In genomic region chr12:16277585-16277984, GRCh38 we compare ENCODE assay signal across 30 cellular contexts. TPM values are rescaled to one million over a fixed set of nuclear protein-coding genes. Genes with fewer than 3 reads are reported as not detected.
"Had no signal": no experiment of that assay in that cellular context is flagged by ENCODE, and none has a peak within 500 bp of the region (broad histone marks: within the 10 kb centered on the region; RNA-seq: fewer than 3 reads in every experiment).

Gene SLC15A5, minus strand, starts transcription at chr12:16277685. Its CDS starts 0 bp downstream, at chr12:16277685.

- H3K36me3 ChIP-seq: stomach, suprapubic skin, thoracic aorta, thyroid gland, tibial artery, tibial nerve, transverse colon, upper lobe of left lung, upper lobe of right lung, uterus, vagina had no signal

- H3K27ac ChIP-seq: stomach, suprapubic skin, testis, thoracic aorta, thyroid gland, tibial artery, tibial nerve, transverse colon, upper lobe of left lung, upper lobe of right lung, uterus, vagina had no signal

- H3K27me3 ChIP-seq: stomach, suprapubic skin, testis, thyroid gland, tibial artery, transverse colon, upper lobe of left lung, upper lobe of right lung, uterus, vagina had no signal

- ATAC-seq: stimulated activated effector memory CD8-positive, alpha-beta T cell treated with anti-CD3 and anti-CD28 coated beads, Interleukin-12 subunit alpha, Interleukin-12 subunit beta, amount 100 ng/mL, for 72 hours; stimulated activated memory B cell treated with anti-CD40 and anti-IgM and Interleukin-4, amounts not matched to agents 10 μg/mL and 1 μg/mL and 100 μg/mL, for 72 hours; stimulated activated naive B cell treated with anti-CD40 and anti-IgM and Interleukin-4, amounts not matched to agents 10 μg/mL and 1 μg/mL and 100 μg/mL, for 72 hours; stimulated activated naive CD8-positive, alpha-beta T cell treated with anti-CD3 and anti-CD28 coated beads, Interleukin-15, amount 100 ng/mL, for 72 hours; stimulated activated naive CD8-positive, alpha-beta T cell treated with anti-CD3 and anti-CD28 coated beads, Interleukin-15, Interleukin-2, amounts not matched to agents 100 U/mL and 50 U/mL, for 24 hours; upper lobe of right lung had no signal

- H3K4me3 ChIP-seq: stomach, suprapubic skin, testis, thoracic aorta, thyroid gland, tibial artery, tibial nerve, transverse colon, upper lobe of left lung, upper lobe of right lung, uterus, vagina had no signal

- H3K4me1 ChIP-seq: suprapubic skin, testis, thyroid gland, tibial artery, upper lobe of left lung, upper lobe of right lung, uterus, vagina had no signal

- DNase-seq: stimulated activated CD4-positive, alpha-beta T cell treated with anti-CD3 and anti-CD28 coated beads, Interleukin-2, amount 100 ng/mL, for 48 hours; stimulated activated CD4-positive, alpha-beta T cell treated with anti-CD3 and anti-CD28 coated beads, Interleukin-4, amount 100 ng/mL, for 1 hour; stimulated activated CD4-positive, alpha-beta T cell treated with anti-CD3 and anti-CD28 coated beads, Interleukin-4, amount 100 ng/mL, for 24 hours; stimulated activated CD4-positive, alpha-beta T cell treated with anti-CD3 and anti-CD28 coated beads, Interleukin-4, amount 100 ng/mL, for 4 hours; stimulated activated CD8-positive, alpha-beta memory T cell treated with anti-CD3 and anti-CD28 coated beads, Interleukin-4, amount 100 ng/mL, for 48 hours; stimulated activated naive B cell treated with anti-CD40 and anti-IgM and Interleukin-4, amounts not matched to agents 10 μg/mL and 1 μg/mL and 100 μg/mL, for 72 hours; stimulated activated naive CD4-positive, alpha-beta T cell; stimulated activated naive CD4-positive, alpha-beta T cell treated with Interleukin-2 at 50 U/mL for 16 hours; stimulated activated naive CD8-positive, alpha-beta T cell treated with anti-CD3 and anti-CD28 coated beads, Interleukin-15, amount 100 ng/mL, for 72 hours; stimulated activated naive CD8-positive, alpha-beta T cell treated with anti-CD3 and anti-CD28 coated beads, Interleukin-15, Interleukin-2, amounts not matched to agents 100 U/mL and 50 U/mL, for 24 hours; stomach; substantia nigra; testis; thyroid gland; tibial artery; transverse colon; trophoblast cell; upper lobe of left lung; upper lobe of right lung; uterus had no signal

- H3K9me3 ChIP-seq: stomach, suprapubic skin, testis, thoracic aorta, thyroid gland, tibial artery, tibial nerve, transverse colon, upper lobe of left lung, upper lobe of right lung, uterus, vagina had no signal

RNA-seq across cellular contexts. Expression of gene SLC15A5, which starts in this region (rescaled TPM):
- total RNA-seq: stomach, suprapubic skin, temporal lobe, thoracic aorta, thyroid gland, tibial nerve, transverse colon, upper lobe of left lung, upper lobe of right lung, ureter, urinary bladder, uterus, vagina had no signal
- polyA plus RNA-seq: stomach, thymus, urinary bladder had no signal
